ENCODE assay signal across 10 cellular contexts in the genomic region with DNA sequence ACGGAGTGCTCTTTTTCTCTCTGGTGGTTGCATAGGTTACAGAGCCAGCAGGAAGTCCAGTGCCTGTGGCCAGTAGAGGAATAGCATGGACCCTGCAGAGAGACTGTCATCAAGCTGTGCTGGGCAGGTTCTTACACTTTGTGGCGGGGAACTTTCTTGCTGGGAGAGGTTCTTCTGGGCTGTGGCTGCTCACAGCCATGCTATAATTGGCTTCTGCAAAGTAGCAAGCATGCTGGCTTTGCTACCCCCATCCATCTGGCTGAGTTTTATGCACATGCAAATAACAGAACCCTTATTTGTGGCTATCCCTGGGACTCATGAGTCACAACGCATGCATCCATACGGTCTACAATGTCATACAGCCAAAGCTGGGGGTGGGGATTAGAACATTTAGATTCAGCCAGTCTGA.
DNase-seq lines count a peak whose midpoint lies in the region; ATAC-seq and TF ChIP-seq lines count a peak whose summit lies in the region.
"Had no signal": no experiment of that assay in that cellular context is flagged by ENCODE, and none has a peak within 500 bp of the region (broad histone marks: within the 10 kb centered on the region; RNA-seq: fewer than 3 reads in every experiment).

No MANE protein-coding gene starts in this region.

- WGBS in mesodermal cell (ENCODE audit: insufficient coverage in 2 of 2), 2 experiments: 36 to 53% methylated on average over 3 to 4 of the region's 4 CpGs

- peak; percentile 39 for DNase-seq in COLO829 (ENCODE audit: low spot score)
- peak; percentile 10 for DNase-seq in NB4 (ENCODE audit: low read depth)
- DNase-seq in dorsolateral prefrontal cortex: peak in 8 of 10 donors; percentile 13 to 64 (median 52)
- DNase-seq in uterus: no peak
- no peak for DNase-seq in kidney glomerular epithelial cell (lab: John Stamatoyannopoulos, UW)
- DNase-seq in activated CD8-positive, alpha-beta memory T cell treated with anti-CD3 and anti-CD28 coated beads, Interleukin-2, amount 50 U/mL, for 48 hours: no peak
- DNase-seq: activated T-cell treated with anti-CD3 and anti-CD28 coated beads, Interleukin-2, amount 50 U/mL, for 24 hours; DMS153 had no signal

- peak overlapping the region in 46 of 59 donors; percentile 0 to 77 (median 47) for H3K27ac ChIP-seq in dorsolateral prefrontal cortex
- H3K27ac ChIP-seq in mesodermal cell (ENCODE audit: low read depth, low read length, severe bottlenecking): peak overlapping the region; percentile 51
- H3K27ac ChIP-seq in uterus: no peak overlapping the region

- TF ChIP-seq POLR2A in NB4 (IDR thresholded peaks at IDR 0.05; ENCODE audit: extremely low read depth, insufficient read length): no peak
- no peak for TF ChIP-seq POLR2A in uterus (IDR thresholded peaks at IDR 0.05)

- peaks cover 40% of the 10 kb centered on the region for H3K4me1 ChIP-seq in mesodermal cell (ENCODE audit: control insufficient read depth, insufficient read depth, low read length, poor library complexity, severe bottlenecking)
- no peaks in the 10 kb centered on the region for H3K4me1 ChIP-seq in uterus

- H3K9me3 ChIP-seq in mesodermal cell (ENCODE audit: control insufficient read depth, low read length) (no peaks in the 10 kb centered on the region), uterus (no peaks in the 10 kb centered on the region)

- H3K4me3 ChIP-seq in NB4 (ENCODE audit: low read depth, low read length) (no peak overlapping the region), dorsolateral prefrontal cortex (peak overlapping the region in 6 of 59 donors; percentile 3 to 25 (median 14)), mesodermal cell (ENCODE audit: extremely low read depth, insufficient read depth, low read length, poor library complexity, severe bottlenecking) (no peak overlapping the region), uterus (no peak overlapping the region)

- H3K27me3 ChIP-seq in dorsolateral prefrontal cortex: no peaks in the 10 kb centered on the region
- H3K27me3 ChIP-seq in uterus: no peaks in the 10 kb centered on the region

- ATAC-seq in HG03097 (IDR thresholded peaks at IDR 0.05; ENCODE audit: low FRiP score, unreplicated experiment): no peak

- intact Hi-C loops in dorsolateral prefrontal cortex (cut with DNase I): loop anchor here in 1 of 2 donors (10.0 kb wide), 1 partner anchor 68 kb away; a partner anchor contains a TSS
- intact Hi-C loops in uterus (cut with DNase I; ENCODE audit: low total_unique reads): no loop called here

- H3K36me3 ChIP-seq in mesodermal cell (ENCODE audit: control insufficient read depth, insufficient read depth, low read length) (no peaks in the 10 kb centered on the region), uterus (no peaks in the 10 kb centered on the region)

- TF ChIP-seq CTCF in NB4 (IDR thresholded peaks at IDR 0.05; ENCODE audit: low read depth, low read length) (no peak), dorsolateral prefrontal cortex (IDR thresholded peaks at IDR 0.05 in 54 of 56, conservative IDR thresholded peaks at IDR 0.05 in 2 of 56; ENCODE audit: low read depth in 1 of 56, partially characterized antibody in 56 of 56) (peak in 6 of 56 donors; percentile 9 to 30 (median 18)), uterus (IDR thresholded peaks at IDR 0.05) (no peak)

Comparison
In these comparisons a context has a peak if more than half of its experiments do, and no peak if none do; other contexts are left out.
1. DNase-seq: peak in COLO829 (single experiment), NB4 (single experiment) and dorsolateral prefrontal cortex (8 of 10); none in uterus (0 of 2), kidney glomerular epithelial cell (single experiment) and activated CD8-positive, alpha-beta memory T cell treated with anti-CD3 and anti-CD28 coated beads, Interleukin-2, amount 50 U/mL, for 48 hours (single experiment).
2. H3K27ac ChIP-seq: peak in dorsolateral prefrontal cortex (46 of 59) and mesodermal cell (single experiment); none in uterus (0 of 2).